ENCODE assay signal across 1 cellular context in genomic region chr10:62653254-62653653, GRCh38.
TF ChIP-seq lines count a peak whose summit lies in the region.

No MANE protein-coding gene starts in this region.

TF ChIP-seq in GM12878, 131 proteins besides CTCF, POLR2A, EP300 and RAD21 (continued from another document):
- TF ChIP-seq, protein P1, sequence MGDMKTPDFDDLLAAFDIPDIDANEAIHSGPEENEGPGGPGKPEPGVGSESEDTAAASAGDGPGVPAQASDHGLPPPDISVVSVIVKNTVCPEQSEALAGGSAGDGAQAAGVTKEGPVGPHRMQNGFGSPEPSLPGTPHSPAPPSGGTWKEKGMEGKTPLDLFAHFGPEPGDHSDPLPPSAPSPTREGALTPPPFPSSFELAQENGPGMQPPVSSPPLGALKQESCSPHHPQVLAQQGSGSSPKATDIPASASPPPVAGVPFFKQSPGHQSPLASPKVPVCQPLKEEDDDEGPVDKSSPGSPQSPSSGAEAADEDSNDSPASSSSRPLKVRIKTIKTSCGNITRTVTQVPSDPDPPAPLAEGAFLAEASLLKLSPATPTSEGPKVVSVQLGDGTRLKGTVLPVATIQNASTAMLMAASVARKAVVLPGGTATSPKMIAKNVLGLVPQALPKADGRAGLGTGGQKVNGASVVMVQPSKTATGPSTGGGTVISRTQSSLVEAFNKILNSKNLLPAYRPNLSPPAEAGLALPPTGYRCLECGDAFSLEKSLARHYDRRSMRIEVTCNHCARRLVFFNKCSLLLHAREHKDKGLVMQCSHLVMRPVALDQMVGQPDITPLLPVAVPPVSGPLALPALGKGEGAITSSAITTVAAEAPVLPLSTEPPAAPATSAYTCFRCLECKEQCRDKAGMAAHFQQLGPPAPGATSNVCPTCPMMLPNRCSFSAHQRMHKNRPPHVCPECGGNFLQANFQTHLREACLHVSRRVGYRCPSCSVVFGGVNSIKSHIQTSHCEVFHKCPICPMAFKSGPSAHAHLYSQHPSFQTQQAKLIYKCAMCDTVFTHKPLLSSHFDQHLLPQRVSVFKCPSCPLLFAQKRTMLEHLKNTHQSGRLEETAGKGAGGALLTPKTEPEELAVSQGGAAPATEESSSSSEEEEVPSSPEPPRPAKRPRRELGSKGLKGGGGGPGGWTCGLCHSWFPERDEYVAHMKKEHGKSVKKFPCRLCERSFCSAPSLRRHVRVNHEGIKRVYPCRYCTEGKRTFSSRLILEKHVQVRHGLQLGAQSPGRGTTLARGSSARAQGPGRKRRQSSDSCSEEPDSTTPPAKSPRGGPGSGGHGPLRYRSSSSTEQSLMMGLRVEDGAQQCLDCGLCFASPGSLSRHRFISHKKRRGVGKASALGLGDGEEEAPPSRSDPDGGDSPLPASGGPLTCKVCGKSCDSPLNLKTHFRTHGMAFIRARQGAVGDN (IDR thresholded peaks at IDR 0.05), result peak; percentile 94
- TF ChIP-seq WRNIP1 (IDR thresholded peaks at IDR 0.05; ENCODE audit: borderline replicate concordance, low read depth, low read length) (0 out of 2 replicates have a peak, but pooled peaks have one; percentile 93), RELA (IDR thresholded peaks at IDR 0.05; ENCODE audit: borderline replicate concordance, partially characterized antibody) (peak; percentile 24), YBX1 (IDR thresholded peaks at IDR 0.05) (no peak), ZSCAN29 (IDR thresholded peaks at IDR 0.05) (peak; percentile 8; the same call in 1 of the 2 replicates), ZNF24 (IDR thresholded peaks at IDR 0.05) (peak; percentile 91), ZNF207 (IDR thresholded peaks at IDR 0.05; ENCODE audit: borderline replicate concordance) (no peak), BCL11A (IDR thresholded peaks at IDR 0.05; ENCODE audit: low read depth, low read length) (peak; percentile 96), IKZF1 (conservative IDR thresholded peaks at IDR 0.05) (peak; percentile 97), MTA2 (IDR thresholded peaks at IDR 0.05; ENCODE audit: low read depth) (peak; percentile 94), FOXM1 (IDR thresholded peaks at IDR 0.05; ENCODE audit: low read depth, low read length) (peak; percentile 97), RUNX3 (IDR thresholded peaks at IDR 0.05; ENCODE audit: low read length) (peak; percentile 92), BMI1 (IDR thresholded peaks at IDR 0.05; ENCODE audit: borderline replicate concordance) (peak; percentile 72; the same call in 1 of the 2 replicates), EED (IDR thresholded peaks at IDR 0.05; ENCODE audit: low read depth) (peak; percentile 99), NFYA (IDR thresholded peaks at IDR 0.05; ENCODE audit: borderline replicate concordance, low read depth, low read length) (no peak), RBBP5 (conservative IDR thresholded peaks at IDR 0.05) (no peak), HCFC1 (IDR thresholded peaks at IDR 0.05; ENCODE audit: low read length) (no peak), BHLHE40 (IDR thresholded peaks at IDR 0.05; ENCODE audit: borderline replicate concordance in 1 of 2, low read depth in 2 of 2, low read length in 1 of 2) (peak; percentile 83 to 91; a peak in 3 of 4 replicates), ZBTB11 (CRISPR knock-in tag; IDR thresholded peaks at IDR 0.05) (no peak), CREM (IDR thresholded peaks at IDR 0.05; ENCODE audit: low read depth) (peak; percentile 93), SPI1 (IDR thresholded peaks at IDR 0.05; ENCODE audit: borderline replicate concordance, insufficient read depth, low read depth, low read length) (peak; percentile 100), HDAC6 (IDR thresholded peaks at IDR 0.05; ENCODE audit: unreplicated experiment) (no peak), TCF12 (IDR thresholded peaks at IDR 0.05; ENCODE audit: low read depth, low read length) (peak; percentile 82), SREBF2 (IDR thresholded peaks at IDR 0.05; ENCODE audit: low read length) (no peak), SUZ12 (IDR thresholded peaks at IDR 0.05; ENCODE audit: unreplicated experiment) (no peak), ZZZ3 (IDR thresholded peaks at IDR 0.05; ENCODE audit: control insufficient read depth, insufficient read length, low read depth) (no peak), GABPA (IDR thresholded peaks at IDR 0.05; ENCODE audit: low read depth) (0 out of 2 replicates have a peak, but pooled peaks have one; percentile 44), YY1 (IDR thresholded peaks at IDR 0.05; ENCODE audit: low read depth, low read length) (peak; percentile 92), ZNF384 (IDR thresholded peaks at IDR 0.05; ENCODE audit: borderline replicate concordance, low read depth, low read length) (peak; percentile 55; the same call in 1 of the 2 replicates), NR2F1 (conservative IDR thresholded peaks at IDR 0.05) (peak; percentile 78), KDM1A (IDR thresholded peaks at IDR 0.05; ENCODE audit: borderline replicate concordance) (no peak), ETV6 (conservative IDR thresholded peaks at IDR 0.05 in 1 of 2, IDR thresholded peaks at IDR 0.05 in 1 of 2; ENCODE audit: borderline replicate concordance in 1 of 2, low read depth in 1 of 2) (peak in 1 of 2 experiments; percentile 89; a peak in 2 of 4 replicates)
- TF ChIP-seq, protein P2, sequence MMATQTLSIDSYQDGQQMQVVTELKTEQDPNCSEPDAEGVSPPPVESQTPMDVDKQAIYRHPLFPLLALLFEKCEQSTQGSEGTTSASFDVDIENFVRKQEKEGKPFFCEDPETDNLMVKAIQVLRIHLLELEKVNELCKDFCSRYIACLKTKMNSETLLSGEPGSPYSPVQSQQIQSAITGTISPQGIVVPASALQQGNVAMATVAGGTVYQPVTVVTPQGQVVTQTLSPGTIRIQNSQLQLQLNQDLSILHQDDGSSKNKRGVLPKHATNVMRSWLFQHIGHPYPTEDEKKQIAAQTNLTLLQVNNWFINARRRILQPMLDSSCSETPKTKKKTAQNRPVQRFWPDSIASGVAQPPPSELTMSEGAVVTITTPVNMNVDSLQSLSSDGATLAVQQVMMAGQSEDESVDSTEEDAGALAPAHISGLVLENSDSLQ (IDR thresholded peaks at IDR 0.05), result peak; percentile 91
- TF ChIP-seq, protein P3, sequence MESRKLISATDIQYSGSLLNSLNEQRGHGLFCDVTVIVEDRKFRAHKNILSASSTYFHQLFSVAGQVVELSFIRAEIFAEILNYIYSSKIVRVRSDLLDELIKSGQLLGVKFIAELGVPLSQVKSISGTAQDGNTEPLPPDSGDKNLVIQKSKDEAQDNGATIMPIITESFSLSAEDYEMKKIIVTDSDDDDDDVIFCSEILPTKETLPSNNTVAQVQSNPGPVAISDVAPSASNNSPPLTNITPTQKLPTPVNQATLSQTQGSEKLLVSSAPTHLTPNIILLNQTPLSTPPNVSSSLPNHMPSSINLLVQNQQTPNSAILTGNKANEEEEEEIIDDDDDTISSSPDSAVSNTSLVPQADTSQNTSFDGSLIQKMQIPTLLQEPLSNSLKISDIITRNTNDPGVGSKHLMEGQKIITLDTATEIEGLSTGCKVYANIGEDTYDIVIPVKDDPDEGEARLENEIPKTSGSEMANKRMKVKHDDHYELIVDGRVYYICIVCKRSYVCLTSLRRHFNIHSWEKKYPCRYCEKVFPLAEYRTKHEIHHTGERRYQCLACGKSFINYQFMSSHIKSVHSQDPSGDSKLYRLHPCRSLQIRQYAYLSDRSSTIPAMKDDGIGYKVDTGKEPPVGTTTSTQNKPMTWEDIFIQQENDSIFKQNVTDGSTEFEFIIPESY (IDR thresholded peaks at IDR 0.05), result no peak
- TF ChIP-seq, protein P4, sequence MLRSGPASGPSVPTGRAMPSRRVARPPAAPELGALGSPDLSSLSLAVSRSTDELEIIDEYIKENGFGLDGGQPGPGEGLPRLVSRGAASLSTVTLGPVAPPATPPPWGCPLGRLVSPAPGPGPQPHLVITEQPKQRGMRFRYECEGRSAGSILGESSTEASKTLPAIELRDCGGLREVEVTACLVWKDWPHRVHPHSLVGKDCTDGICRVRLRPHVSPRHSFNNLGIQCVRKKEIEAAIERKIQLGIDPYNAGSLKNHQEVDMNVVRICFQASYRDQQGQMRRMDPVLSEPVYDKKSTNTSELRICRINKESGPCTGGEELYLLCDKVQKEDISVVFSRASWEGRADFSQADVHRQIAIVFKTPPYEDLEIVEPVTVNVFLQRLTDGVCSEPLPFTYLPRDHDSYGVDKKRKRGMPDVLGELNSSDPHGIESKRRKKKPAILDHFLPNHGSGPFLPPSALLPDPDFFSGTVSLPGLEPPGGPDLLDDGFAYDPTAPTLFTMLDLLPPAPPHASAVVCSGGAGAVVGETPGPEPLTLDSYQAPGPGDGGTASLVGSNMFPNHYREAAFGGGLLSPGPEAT (IDR thresholded peaks at IDR 0.05; ENCODE audit: low read depth), result peak; percentile 97
- TF ChIP-seq, protein P5, sequence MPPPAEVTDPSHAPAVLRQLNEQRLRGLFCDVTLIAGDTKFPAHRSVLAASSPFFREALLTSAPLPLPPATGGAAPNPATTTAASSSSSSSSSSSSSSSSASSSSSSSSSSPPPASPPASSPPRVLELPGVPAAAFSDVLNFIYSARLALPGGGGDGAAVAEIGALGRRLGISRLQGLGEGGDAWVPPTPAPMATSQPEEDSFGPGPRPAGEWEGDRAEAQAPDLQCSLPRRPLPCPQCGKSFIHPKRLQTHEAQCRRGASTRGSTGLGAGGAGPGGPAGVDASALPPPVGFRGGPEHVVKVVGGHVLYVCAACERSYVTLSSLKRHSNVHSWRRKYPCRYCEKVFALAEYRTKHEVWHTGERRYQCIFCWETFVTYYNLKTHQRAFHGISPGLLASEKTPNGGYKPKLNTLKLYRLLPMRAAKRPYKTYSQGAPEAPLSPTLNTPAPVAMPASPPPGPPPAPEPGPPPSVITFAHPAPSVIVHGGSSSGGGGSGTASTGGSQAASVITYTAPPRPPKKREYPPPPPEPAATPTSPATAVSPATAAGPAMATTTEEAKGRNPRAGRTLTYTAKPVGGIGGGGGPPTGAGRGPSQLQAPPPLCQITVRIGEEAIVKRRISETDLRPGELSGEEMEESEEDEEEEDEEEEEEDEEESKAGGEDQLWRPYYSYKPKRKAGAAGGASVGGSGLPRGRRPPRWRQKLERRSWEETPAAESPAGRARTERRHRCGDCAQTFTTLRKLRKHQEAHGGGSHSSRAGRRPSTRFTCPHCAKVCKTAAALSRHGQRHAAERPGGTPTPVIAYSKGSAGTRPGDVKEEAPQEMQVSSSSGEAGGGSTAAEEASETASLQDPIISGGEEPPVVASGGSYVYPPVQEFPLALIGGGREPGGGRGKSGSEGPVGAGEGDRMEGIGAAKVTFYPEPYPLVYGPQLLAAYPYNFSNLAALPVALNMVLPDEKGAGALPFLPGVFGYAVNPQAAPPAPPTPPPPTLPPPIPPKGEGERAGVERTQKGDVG (CRISPR knock-in tag; IDR thresholded peaks at IDR 0.05), result no peak
- TF ChIP-seq, protein P6, sequence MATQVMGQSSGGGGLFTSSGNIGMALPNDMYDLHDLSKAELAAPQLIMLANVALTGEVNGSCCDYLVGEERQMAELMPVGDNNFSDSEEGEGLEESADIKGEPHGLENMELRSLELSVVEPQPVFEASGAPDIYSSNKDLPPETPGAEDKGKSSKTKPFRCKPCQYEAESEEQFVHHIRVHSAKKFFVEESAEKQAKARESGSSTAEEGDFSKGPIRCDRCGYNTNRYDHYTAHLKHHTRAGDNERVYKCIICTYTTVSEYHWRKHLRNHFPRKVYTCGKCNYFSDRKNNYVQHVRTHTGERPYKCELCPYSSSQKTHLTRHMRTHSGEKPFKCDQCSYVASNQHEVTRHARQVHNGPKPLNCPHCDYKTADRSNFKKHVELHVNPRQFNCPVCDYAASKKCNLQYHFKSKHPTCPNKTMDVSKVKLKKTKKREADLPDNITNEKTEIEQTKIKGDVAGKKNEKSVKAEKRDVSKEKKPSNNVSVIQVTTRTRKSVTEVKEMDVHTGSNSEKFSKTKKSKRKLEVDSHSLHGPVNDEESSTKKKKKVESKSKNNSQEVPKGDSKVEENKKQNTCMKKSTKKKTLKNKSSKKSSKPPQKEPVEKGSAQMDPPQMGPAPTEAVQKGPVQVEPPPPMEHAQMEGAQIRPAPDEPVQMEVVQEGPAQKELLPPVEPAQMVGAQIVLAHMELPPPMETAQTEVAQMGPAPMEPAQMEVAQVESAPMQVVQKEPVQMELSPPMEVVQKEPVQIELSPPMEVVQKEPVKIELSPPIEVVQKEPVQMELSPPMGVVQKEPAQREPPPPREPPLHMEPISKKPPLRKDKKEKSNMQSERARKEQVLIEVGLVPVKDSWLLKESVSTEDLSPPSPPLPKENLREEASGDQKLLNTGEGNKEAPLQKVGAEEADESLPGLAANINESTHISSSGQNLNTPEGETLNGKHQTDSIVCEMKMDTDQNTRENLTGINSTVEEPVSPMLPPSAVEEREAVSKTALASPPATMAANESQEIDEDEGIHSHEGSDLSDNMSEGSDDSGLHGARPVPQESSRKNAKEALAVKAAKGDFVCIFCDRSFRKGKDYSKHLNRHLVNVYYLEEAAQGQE (IDR thresholded peaks at IDR 0.05; ENCODE audit: low read depth, low read length), result no peak; the same call in 1 of the 2 replicates
